19 cellular contexts compared by ENCODE assay signal in genomic region chr15:43008150-43008549, GRCh38.
A peak's percentile ranks its signal among the peaks of the same experiment; 100 is the strongest.
DNase-seq lines count a peak whose midpoint lies in the region; ATAC-seq, FAIRE-seq and TF ChIP-seq lines count a peak whose summit lies in the region.
"Had no signal": no experiment of that assay in that cellular context is flagged by ENCODE, and none has a peak within 500 bp of the region (broad histone marks: within the 10 kb centered on the region; RNA-seq: fewer than 3 reads in every experiment).

No MANE protein-coding gene starts in this region.

- H2BK5ac ChIP-seq in trophoblast cell (ENCODE audit: low read depth, low read length, poor library complexity): no peak overlapping the region

- H3K14ac ChIP-seq in trophoblast cell (ENCODE audit: low read length): no peak overlapping the region

- H3K4me2 ChIP-seq in trophoblast cell (ENCODE audit: low read length): no peak overlapping the region

- H2BK12ac ChIP-seq in trophoblast cell (ENCODE audit: low read length): no peak overlapping the region

- H3K18ac ChIP-seq in trophoblast cell (ENCODE audit: low read length): no peak overlapping the region

- no peaks in the 10 kb centered on the region for H3K27me3 Mint-ChIP-seq in type B pancreatic cell
- H3K27me3 Mint-ChIP-seq: CD4-positive, alpha-beta T cell had no signal

- H3K27ac ChIP-seq in RWPE2 (ENCODE audit: poor library complexity, severe bottlenecking) (no peak overlapping the region), trophoblast cell (ENCODE audit: low read depth, low read length) (no peak overlapping the region)
- H3K27ac ChIP-seq: C4-2B had no signal

- ATAC-seq in RWPE2 (ENCODE audit: low read depth) (peak; percentile 12; the same call in 1 of the 3 replicates), GM18502 (IDR thresholded peaks at IDR 0.05; ENCODE audit: poor library complexity, unreplicated experiment) (no peak)
- ATAC-seq: HCT116 had no signal

- H2AK5ac ChIP-seq in trophoblast cell (ENCODE audit: low read length): no peak overlapping the region

- peak overlapping the region; percentile 16 for H4K12ac ChIP-seq in trophoblast cell (ENCODE audit: low read depth, low read length)

- H2AFZ ChIP-seq in trophoblast cell (ENCODE audit: insufficient read depth, low read length, poor library complexity): no peak overlapping the region

- H3K4ac ChIP-seq in trophoblast cell (ENCODE audit: low read depth, low read length): no peak overlapping the region

- H2BK120ac ChIP-seq in trophoblast cell (ENCODE audit: insufficient read depth, low read length, poor library complexity): no peak overlapping the region

- TF ChIP-seq CTCF in RWPE2 (IDR thresholded peaks at IDR 0.05; ENCODE audit: poor library complexity, severe bottlenecking) (no peak), type B pancreatic cell (conservative IDR thresholded peaks at IDR 0.05) (no peak)

- H3K9ac ChIP-seq in trophoblast cell (ENCODE audit: low read length): peak overlapping the region; percentile 43

- peaks cover 71% of the 10 kb centered on the region for H3K36me3 ChIP-seq in RWPE2 (ENCODE audit: low read depth)
- H3K36me3 ChIP-seq in trophoblast cell (ENCODE audit: control insufficient read depth in 1 of 2, insufficient read depth in 2 of 2, low read length in 2 of 2): peaks cover 32 to 38% of the 10 kb centered on the region in 2 experiments

- H3K79me1 ChIP-seq in trophoblast cell (ENCODE audit: low read length): no peaks in the 10 kb centered on the region

- H3K23ac ChIP-seq in trophoblast cell (ENCODE audit: low read length): no peak overlapping the region

- WGBS in trophoblast cell (ENCODE audit: extremely low coverage, insufficient coverage, insufficient read length): no CpG with 5 or more reads among the region's 14 CpGs

- H3K9me3 ChIP-seq in RWPE2 (ENCODE audit: severe bottlenecking) (no peaks in the 10 kb centered on the region), trophoblast cell (ENCODE audit: insufficient read depth, low read depth, low read length) (no peaks in the 10 kb centered on the region)
- H3K9me3 ChIP-seq: BE2C, Caco-2 had no signal

- no peak overlapping the region for H4K91ac ChIP-seq in trophoblast cell (ENCODE audit: low read depth, low read length)

- no peaks in the 10 kb centered on the region for H3K9me3 Mint-ChIP-seq in type B pancreatic cell
- H3K9me3 Mint-ChIP-seq: CD4-positive, alpha-beta T cell; HFFc6 had no signal

- in situ Hi-C loops in G401 (cut with HindIII; ENCODE audit: low sequenced_read_pairs): no loop called here

- H3K79me2 ChIP-seq in trophoblast cell (ENCODE audit: control insufficient read depth, insufficient read depth, low read length, poor library complexity): no peaks in the 10 kb centered on the region

- H3K4me1 ChIP-seq in RWPE2 (ENCODE audit: insufficient read depth, poor library complexity, severe bottlenecking) (no peaks in the 10 kb centered on the region), trophoblast cell (ENCODE audit: control insufficient read depth in 1 of 2, insufficient read depth in 2 of 2, low read length in 2 of 2) (no peaks in the 10 kb centered on the region)
- H3K4me1 ChIP-seq: BE2C, Caco-2 had no signal

- no peak overlapping the region for H3K4me3 Mint-ChIP-seq in type B pancreatic cell
- H3K4me3 Mint-ChIP-seq: CD4-positive, alpha-beta T cell; HFFc6 had no signal

- no peak overlapping the region for H3K4me3 ChIP-seq in RWPE2 (ENCODE audit: severe bottlenecking)
- no peak overlapping the region for H3K4me3 ChIP-seq in trophoblast cell (ENCODE audit: low read depth, low read length)

- no peaks in the 10 kb centered on the region for H3K27me3 ChIP-seq in RWPE2 (ENCODE audit: insufficient read depth, poor library complexity, severe bottlenecking)
- H3K27me3 ChIP-seq in trophoblast cell (ENCODE audit: insufficient read depth, low read length): no peaks in the 10 kb centered on the region
- H3K27me3 ChIP-seq: BE2C had no signal

- H3K27ac Mint-ChIP-seq in type B pancreatic cell: no peak overlapping the region
- H3K27ac Mint-ChIP-seq: CD4-positive, alpha-beta T cell; HFFc6 had no signal

- DNase-seq in G401 (ENCODE audit: low spot score) (peak; percentile 39), RWPE2 (ENCODE audit: low spot score) (no peak), trophoblast cell (no peak), type B pancreatic cell (ENCODE audit: extremely low spot score, unreplicated experiment) (no peak), RCC 7860 (ENCODE audit: low spot score) (no peak)
- DNase-seq: ACHN; BE2C; Caco-2; CD4-positive, alpha-beta T cell; GDM1; GOT3; H7; HFFc6 had no signal

- no peak for FAIRE-seq in RCC 7860 (lab: Jason Lieb, UNC)
- FAIRE-seq: A204.1, D721Med, HTR-8/SVneo had no signal

- no peak overlapping the region for H4K8ac ChIP-seq in trophoblast cell (ENCODE audit: low read depth, low read length)

- H3K4me1 Mint-ChIP-seq in type B pancreatic cell (ENCODE audit: unreplicated experiment): no peaks in the 10 kb centered on the region

- peaks cover 22% of the 10 kb centered on the region for H3K36me3 Mint-ChIP-seq in type B pancreatic cell
